18 cellular contexts compared by ENCODE assay signal in the genomic region with DNA sequence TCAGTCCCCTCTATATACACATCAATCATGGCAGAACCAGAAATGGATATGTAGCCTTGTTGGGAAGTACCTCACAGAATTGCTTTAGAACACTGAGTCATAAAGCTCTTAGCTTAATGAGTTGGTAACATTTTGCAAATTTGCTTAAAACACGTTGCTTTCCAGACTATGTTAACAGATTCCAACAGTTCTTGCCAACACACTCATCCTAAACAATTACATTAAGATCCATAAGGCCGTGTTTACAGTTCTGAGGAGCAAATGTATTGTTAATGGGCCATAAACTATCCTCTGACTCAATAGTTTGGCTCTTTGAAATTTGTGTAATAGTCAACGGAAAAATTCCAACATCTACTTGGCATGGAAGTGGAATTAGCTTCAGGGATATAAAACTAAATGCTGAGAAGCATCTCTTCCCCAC.
A peak's percentile ranks its signal among the peaks of the same experiment; 100 is the strongest.
DNase-seq lines count a peak whose midpoint lies in the region; ATAC-seq lines count a peak whose summit lies in the region.
"Had no signal": no experiment of that assay in that cellular context is flagged by ENCODE, and none has a peak within 500 bp of the region (broad histone marks: within the 10 kb centered on the region; RNA-seq: fewer than 3 reads in every experiment).

No MANE protein-coding gene starts in this region.

- no peak for ATAC-seq in HG02970 (IDR thresholded peaks at IDR 0.05; ENCODE audit: low FRiP score, unreplicated experiment)
- ATAC-seq: activated T-cell treated with anti-CD3 and anti-CD28 coated beads, Interleukin-2, amount 50 U/mL, for 72 hours; HepG2; T-helper 17 cell had no signal

- DNase-seq in EL (peak; percentile 92), NCI-H226 (peak; percentile 75), fibroblast of gingiva (ENCODE audit: low read depth) (peak; percentile 69), renal cortical epithelial cell (ENCODE audit: low read depth) (peak; percentile 40), NCI-H748 treated with DMSO at 0.1 percent for 48 hours (lab: John Stamatoyannopoulos, UW) (no peak)
- DNase-seq in stimulated activated CD4-positive, alpha-beta T cell treated with anti-CD3 and anti-CD28 coated beads, Interleukin-1b, Interleukin-23, amount 100 ng/mL, for 48 hours: no peak
- DNase-seq: activated CD4-positive, alpha-beta T cell treated with anti-CD3 and anti-CD28 coated beads for 48 hours; activated T-cell treated with anti-CD3 and anti-CD28 coated beads, Interleukin-2, amount 50 U/mL, for 72 hours; aorta; Caco-2; effector CD8-positive, alpha-beta T cell; hypothalamus; NCI-H1092; right cardiac atrium; stimulated activated naive CD4-positive, alpha-beta T cell treated with Interleukin-2 at 50 U/mL for 16 hours; T-helper 17 cell had no signal

Comparison
In these comparisons a context has a peak if more than half of its experiments do, and no peak if none do; other contexts are left out.
1. DNase-seq: peak in EL (single experiment), NCI-H226 (single experiment), fibroblast of gingiva (single experiment) and renal cortical epithelial cell (single experiment); none in stimulated activated CD4-positive, alpha-beta T cell treated with anti-CD3 and anti-CD28 coated beads, Interleukin-1b, Interleukin-23, amount 100 ng/mL, for 48 hours (single experiment) and NCI-H748 treated with DMSO at 0.1 percent for 48 hours (single experiment).